9 cellular contexts compared by ENCODE assay signal in genomic region chr1:57424231-57425027, GRCh38. TPM values are rescaled to one million over a fixed set of nuclear protein-coding genes. Genes with fewer than 3 reads are reported as not detected.
DNase-seq lines count a peak whose midpoint lies in the region; ATAC-seq lines count a peak whose summit lies in the region.
"Had no signal": no experiment of that assay in that cellular context is flagged by ENCODE, and none has a peak within 500 bp of the region (broad histone marks: within the 10 kb centered on the region; RNA-seq: fewer than 3 reads in every experiment).

No MANE protein-coding gene starts in this region.

- in situ Hi-C loops in G401 (cut with HindIII; ENCODE audit: low sequenced_read_pairs), result no loop called here

- H3K4me2 ChIP-seq in mesendoderm (ENCODE audit: low read length), result peak overlapping the region; percentile 77

- peak overlapping the region; percentile 82 for H3K9ac ChIP-seq in mesendoderm (ENCODE audit: low read length)

- no peaks in the 10 kb centered on the region for H3K79me1 ChIP-seq in mesendoderm (ENCODE audit: low read length)

- peaks cover 0 to 9% of the 10 kb centered on the region in 2 donors for H3K4me1 Mint-ChIP-seq in effector memory CD8-positive, alpha-beta T cell (ENCODE audit: low read depth in 2 of 2)

- H3K27ac Mint-ChIP-seq in effector memory CD8-positive, alpha-beta T cell, result no peak overlapping the region

- H3K23ac ChIP-seq in mesendoderm (ENCODE audit: low read length), result peak overlapping the region; percentile 48

- H3K36me3 Mint-ChIP-seq in effector memory CD8-positive, alpha-beta T cell (ENCODE audit: insufficient read depth), result no peaks in the 10 kb centered on the region

- peaks cover 56 to 71% of the 10 kb centered on the region in 2 donors for H3K27me3 Mint-ChIP-seq in effector memory CD8-positive, alpha-beta T cell

- H3K36me3 ChIP-seq in mesendoderm (ENCODE audit: control insufficient read depth, insufficient read depth, low read length), result no peaks in the 10 kb centered on the region
- H3K36me3 ChIP-seq: neutrophil had no signal

- H3K9me3 Mint-ChIP-seq in effector memory CD8-positive, alpha-beta T cell, result no peaks in the 10 kb centered on the region

- peak overlapping the region in 1 of 2 donors; percentile 69 for H3K4me3 Mint-ChIP-seq in effector memory CD8-positive, alpha-beta T cell

- H4K8ac ChIP-seq in mesendoderm (ENCODE audit: low read depth, low read length), result no peak overlapping the region

- H2BK120ac ChIP-seq in mesendoderm (ENCODE audit: low read depth, low read length), result peak overlapping the region; percentile 80

- peak overlapping the region; percentile 95 for H3K18ac ChIP-seq in mesendoderm (ENCODE audit: low read length)

- WGBS in mesendoderm (ENCODE audit: extremely low coverage, insufficient coverage, low lambda C conversion rate), result no CpG with 5 or more reads among the region's 63 CpGs

- H3K56ac ChIP-seq in mesendoderm (ENCODE audit: low read length), result peak overlapping the region; percentile 89

- DNase-seq in G401 (ENCODE audit: low spot score) (peak; percentile 72), NCI-H2171 treated with DMSO at 0.1 percent for 48 hours (lab: John Stamatoyannopoulos, UW) (peak; percentile 73), mesendoderm (peak; percentile 91), NCI-H146 (lab: John Stamatoyannopoulos, UW) (no peak)
- no peak for DNase-seq in effector memory CD8-positive, alpha-beta T cell
- no peak for DNase-seq in NK-92 treated with Interleukin-12 subunit alpha and Interleukin-12 subunit beta, amount 100 ng/mL, for 24 hours (lab: John Stamatoyannopoulos, UW)
- DNase-seq in activated CD4-positive, CD25-positive, alpha-beta regulatory T cell treated with anti-CD3 and anti-CD28 coated beads, Interleukin-2, amount 50 U/mL, for 72 hours, result no peak

- no peak overlapping the region for H4K5ac ChIP-seq in mesendoderm (ENCODE audit: low read length)

- H3K4me3 ChIP-seq in mesendoderm (ENCODE audit: low read length), result peak overlapping the region; percentile 48

- H3K27me3 ChIP-seq in mesendoderm (ENCODE audit: insufficient read depth, low read length, poor library complexity), result no peaks in the 10 kb centered on the region

- peak overlapping the region; percentile 79 for H2BK5ac ChIP-seq in mesendoderm (ENCODE audit: low read length)

- peak overlapping the region; percentile 52 for H3K27ac ChIP-seq in mesendoderm (ENCODE audit: low read depth, low read length)
- H3K27ac ChIP-seq: neutrophil had no signal

- peak; percentile 10 for ATAC-seq in effector memory CD8-positive, alpha-beta T cell (replicated peaks)
- no peak for ATAC-seq in HG02642 (IDR thresholded peaks at IDR 0.05; ENCODE audit: poor library complexity, unreplicated experiment)

- H2BK15ac ChIP-seq in mesendoderm (replicated peaks; ENCODE audit: low read depth), result no peak overlapping the region

- peaks cover 15% of the 10 kb centered on the region for H3K79me2 ChIP-seq in mesendoderm (ENCODE audit: control insufficient read depth, insufficient read depth, low read length)

- peaks cover 16% of the 10 kb centered on the region for H3K4me1 ChIP-seq in mesendoderm (ENCODE audit: control insufficient read depth, low read depth, low read length)

- no peak overlapping the region for H2AK5ac ChIP-seq in mesendoderm (ENCODE audit: low read length)

- H3K4ac ChIP-seq in mesendoderm (ENCODE audit: low read depth, low read length), result peak overlapping the region; percentile 64

RNA-seq across cellular contexts. Expression of gene DAB1, which starts 0.6 kb away (rescaled TPM):
- total RNA-seq in G401 (2014; rRNA removed; shearing (Covaris generic)), result not detected in 2 replicates
- 41.9 TPM for polyA plus RNA-seq in mesendoderm (2013, experiment 1 of 2)
- polyA plus RNA-seq in mesendoderm (2013, experiment 2 of 2), result 42.2 TPM

Comparison
In these comparisons a context has a peak if more than half of its experiments do, and no peak if none do; other contexts are left out.
1. DNase-seq: peak in G401 (single experiment), NCI-H2171 treated with DMSO at 0.1 percent for 48 hours (single experiment) and mesendoderm (single experiment); none in effector memory CD8-positive, alpha-beta T cell (0 of 3), NCI-H146 (single experiment), NK-92 treated with Interleukin-12 subunit alpha and Interleukin-12 subunit beta, amount 100 ng/mL, for 24 hours (single experiment) and activated CD4-positive, CD25-positive, alpha-beta regulatory T cell treated with anti-CD3 and anti-CD28 coated beads, Interleukin-2, amount 50 U/mL, for 72 hours (single experiment).